In genomic region chr6:116370717-116371383, GRCh38 we compare ENCODE assay signal across 8 cellular contexts. TPM values are rescaled to one million over a fixed set of nuclear protein-coding genes. Genes with fewer than 3 reads are reported as not detected.
DNase-seq lines count a peak whose midpoint lies in the region; ATAC-seq and TF ChIP-seq lines count a peak whose summit lies in the region.

Gene DSE (plus strand): TSS chr6:116370947. CDS start chr6:116399251, 28,304 bp downstream.

- H3K4me1 Mint-ChIP-seq in T-helper 1 cell treated with Interleukin-12 subunit alpha and Interleukin-12 subunit beta and Interleukin-4 antibody, amounts not matched to agents 30 μg/mL and 1 μg/mL, for 36 hours (ENCODE audit: low read depth): peaks cover 5% of the 10 kb centered on the region

- in situ Hi-C loops in astrocyte of the spinal cord (cut with HindIII; ENCODE audit: low sequenced_read_pairs): no loop called here

- intact Hi-C loops in sciatic nerve (cut with DNase I): no loop called here

- no peaks in the 10 kb centered on the region for H3K9me3 Mint-ChIP-seq in T-helper 1 cell treated with Interleukin-12 subunit alpha and Interleukin-12 subunit beta and Interleukin-4 antibody, amounts not matched to agents 30 μg/mL and 1 μg/mL, for 36 hours

- DNase-seq in CMK (ENCODE audit: low read depth): peak; percentile 42
- peak; percentile 83 for DNase-seq in astrocyte of the spinal cord (ENCODE audit: low read depth, low spot score)
- peak; percentile 9 to 89 (median 66) for DNase-seq in hypothalamus (lab: John Stamatoyannopoulos, UW)
- DNase-seq in sciatic nerve (ENCODE audit: low spot score): peak; percentile 94
- DNase-seq in SHP77 treated with DMSO at 0.1 percent for 48 hours (lab: John Stamatoyannopoulos, UW): no peak

- H3K27me3 Mint-ChIP-seq in T-helper 1 cell treated with Interleukin-12 subunit alpha and Interleukin-12 subunit beta and Interleukin-4 antibody, amounts not matched to agents 30 μg/mL and 1 μg/mL, for 36 hours (ENCODE audit: low read depth): peaks cover 69% of the 10 kb centered on the region

- peak within 1 kb of the TSS; percentile 71 for H3K4me3 Mint-ChIP-seq in T-helper 1 cell treated with Interleukin-12 subunit alpha and Interleukin-12 subunit beta and Interleukin-4 antibody, amounts not matched to agents 30 μg/mL and 1 μg/mL, for 36 hours

- no peak within 1 kb of the TSS for H3K27ac Mint-ChIP-seq in T-helper 1 cell treated with Interleukin-12 subunit alpha and Interleukin-12 subunit beta and Interleukin-4 antibody, amounts not matched to agents 30 μg/mL and 1 μg/mL, for 36 hours

- H3K4me3 ChIP-seq in astrocyte of the spinal cord (ENCODE audit: low read depth, low read length): peak within 1 kb of the TSS; percentile 61

- ATAC-seq in GM19397 (IDR thresholded peaks at IDR 0.05; ENCODE audit: unreplicated experiment) (peak; percentile 86), HG03520 (IDR thresholded peaks at IDR 0.05; ENCODE audit: unreplicated experiment) (peak; percentile 61), sciatic nerve (peak; percentile 94)

- peaks cover 2% of the 10 kb centered on the region for H3K36me3 Mint-ChIP-seq in T-helper 1 cell treated with Interleukin-12 subunit alpha and Interleukin-12 subunit beta and Interleukin-4 antibody, amounts not matched to agents 30 μg/mL and 1 μg/mL, for 36 hours (ENCODE audit: low read depth)

- no peak for TF ChIP-seq CTCF in astrocyte of the spinal cord (IDR thresholded peaks at IDR 0.05; ENCODE audit: low read depth, low read length)

RNA-seq across cellular contexts. Expression of gene DSE, which starts in this region (rescaled TPM):
- 82.7 TPM for total RNA-seq in sciatic nerve
